In the genomic region with DNA sequence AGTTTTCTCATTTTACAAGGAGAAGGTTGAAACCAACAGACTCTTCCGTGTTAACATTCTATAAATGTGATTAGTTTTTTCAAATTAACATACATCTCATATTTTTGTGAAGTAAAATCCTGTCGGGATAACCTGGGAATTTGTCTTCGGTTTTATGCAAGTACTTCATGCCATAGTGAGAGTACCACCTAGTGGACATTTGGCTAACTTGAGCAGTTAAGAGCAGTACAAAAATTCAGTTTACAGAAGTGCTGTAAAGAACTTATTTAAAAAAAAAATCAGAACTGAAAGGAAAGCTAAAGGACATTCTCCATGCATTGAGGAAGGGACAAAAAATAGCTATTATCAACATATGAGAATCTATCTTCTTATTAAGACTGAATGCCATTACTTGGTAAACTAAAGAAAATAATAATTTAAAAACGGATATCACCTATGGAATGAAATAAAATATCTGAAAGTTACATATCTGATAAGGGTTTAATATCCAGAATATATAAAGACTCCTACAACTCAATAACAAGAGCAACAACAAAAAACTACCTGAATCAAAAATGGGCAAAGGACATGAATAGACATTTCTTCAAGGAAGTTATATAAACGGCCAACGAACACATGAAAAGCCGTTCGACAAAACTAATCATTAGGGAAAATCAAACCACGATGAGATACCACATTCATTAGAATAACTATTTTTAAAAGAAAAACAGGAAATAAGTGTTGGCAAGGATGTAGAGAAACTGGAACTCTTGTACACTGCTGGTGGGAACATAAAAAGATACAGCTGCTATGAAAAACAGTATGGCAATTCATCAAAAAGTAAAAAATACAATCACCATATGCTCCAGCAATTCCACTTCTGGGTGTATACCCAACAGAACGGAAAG, we compare ENCODE assay signal across 9 cellular contexts.
DNase-seq lines count a peak whose midpoint lies in the region; ATAC-seq and TF ChIP-seq lines count a peak whose summit lies in the region.
"Had no signal": no experiment of that assay in that cellular context is flagged by ENCODE, and none has a peak within 500 bp of the region (broad histone marks: within the 10 kb centered on the region; RNA-seq: fewer than 3 reads in every experiment).

No MANE protein-coding gene starts in this region.

- H3K27ac ChIP-seq in PC-3 (ENCODE audit: low read length) = no peak overlapping the region
- H3K27ac ChIP-seq in thyroid gland = no peak overlapping the region
- H3K27ac ChIP-seq: BLaER1 treated with 17β-estradiol and CSF1 and Interleukin-3, amounts not matched to agents 10 nM and 100 nM had no signal

- 78 to 82% methylated on average over 10 of the region's 10 CpGs for WGBS in thyroid gland, 2 donors

- TF ChIP-seq CTCF in PC-3 (conservative IDR thresholded peaks at IDR 0.05; ENCODE audit: low read depth, low read length) = peak; percentile 78
- peak in 5 of 6 experiments; percentile 12 to 59 (median 36) for TF ChIP-seq CTCF in thyroid gland (IDR thresholded peaks at IDR 0.05)

- no peak overlapping the region for H3K27ac Mint-ChIP-seq in activated CD4-positive, alpha-beta memory T cell treated with anti-CD3 and anti-CD28 coated beads, Interleukin-2, amount 10 ng/mL, durations not matched to agents 7 days and 5 days
- no peak overlapping the region for H3K27ac Mint-ChIP-seq in activated T-helper 1 cell treated with anti-CD3 and anti-CD28 coated beads, Interleukin-12 subunit alpha, Interleukin-12 subunit beta, Interleukin-2, Interleukin-4 antibody, amounts not matched to agents 30 ng/mL and 10 ng/mL and 1 ng/mL, durations not matched to agents 14 hours and 24 hours and 36 hours

- H3K27me3 Mint-ChIP-seq in activated CD4-positive, alpha-beta memory T cell treated with anti-CD3 and anti-CD28 coated beads, Interleukin-2, amount 10 ng/mL, durations not matched to agents 7 days and 5 days = no peaks in the 10 kb centered on the region
- H3K27me3 Mint-ChIP-seq in activated T-helper 1 cell treated with anti-CD3 and anti-CD28 coated beads, Interleukin-12 subunit alpha, Interleukin-12 subunit beta, Interleukin-2, Interleukin-4 antibody, amounts not matched to agents 30 ng/mL and 10 ng/mL and 1 ng/mL, durations not matched to agents 14 hours and 24 hours and 36 hours (ENCODE audit: insufficient read depth) = no peaks in the 10 kb centered on the region

- CTCF ChIA-PET in PC-3 (lab: Charles Lee) = no interaction called here
- CTCF ChIA-PET in activated CD4-positive, alpha-beta memory T cell treated with anti-CD3 and anti-CD28 coated beads, Interleukin-2, amount 10 ng/mL, durations not matched to agents 7 days and 5 days (lab: Charles Lee) = interaction anchor here (1.0 kb wide), 1 partner anchor 9 kb away, joined by 3 read pairs; no protein-coding TSS in a partner anchor

- no peak overlapping the region for H3K9ac ChIP-seq in PC-3 (ENCODE audit: low read length)
- H3K9ac ChIP-seq: BLaER1 treated with 17β-estradiol and CSF1 and Interleukin-3, amounts not matched to agents 10 nM and 100 nM had no signal

- no peak overlapping the region for H3K4me2 ChIP-seq in PC-3 (ENCODE audit: low read length)

- H3K79me2 ChIP-seq in PC-3 (ENCODE audit: low read length) = no peaks in the 10 kb centered on the region

- H4K20me1 ChIP-seq in PC-3 (ENCODE audit: low read length) = no peaks in the 10 kb centered on the region

- no TSS peak for BruUV-seq in PC-3 (replicated peaks; lab: Mats Ljungman, UMichigan)

- no peaks in the 10 kb centered on the region for H3K9me2 ChIP-seq in PC-3 (replicated peaks; ENCODE audit: low read length)

- no peak overlapping the region for H2AFZ ChIP-seq in PC-3 (ENCODE audit: low read length)

- H3K4me1 ChIP-seq in PC-3 (ENCODE audit: insufficient read depth, low read length) (no peaks in the 10 kb centered on the region), thyroid gland (peaks cover 0 to 7% of the 10 kb centered on the region in 2 donors)

- H3K9me3 ChIP-seq in PC-3 (ENCODE audit: low read length) = no peaks in the 10 kb centered on the region
- H3K9me3 ChIP-seq in thyroid gland = no peaks in the 10 kb centered on the region

- H3K4me3 ChIP-seq in PC-3 (ENCODE audit: low read length) (no peak overlapping the region), thyroid gland (replicated peaks in 1 of 3) (no peak overlapping the region)

- H3K4me1 Mint-ChIP-seq in activated CD4-positive, alpha-beta memory T cell treated with anti-CD3 and anti-CD28 coated beads, Interleukin-2, amount 10 ng/mL, durations not matched to agents 7 days and 5 days = peaks cover 8% of the 10 kb centered on the region
- H3K4me1 Mint-ChIP-seq in activated T-helper 1 cell treated with anti-CD3 and anti-CD28 coated beads, Interleukin-12 subunit alpha, Interleukin-12 subunit beta, Interleukin-2, Interleukin-4 antibody, amounts not matched to agents 30 ng/mL and 10 ng/mL and 1 ng/mL, durations not matched to agents 14 hours and 24 hours and 36 hours (ENCODE audit: low read depth) = peaks cover 13% of the 10 kb centered on the region

- intact Hi-C loops in PC-3 (cut with micrococcal nuclease) (loop anchor here (1.0 to 10.0 kb wide), 3 partner anchors 80 to 598 kb away; no protein-coding TSS in a partner anchor), thyroid gland (cut with DNase I) (no loop called here)
- intact Hi-C loops in activated T-helper 1 cell treated with anti-CD3 and anti-CD28 coated beads, Interleukin-12 subunit alpha, Interleukin-12 subunit beta, Interleukin-2, Interleukin-4 antibody, amounts not matched to agents 30 ng/mL and 10 ng/mL and 1 ng/mL, durations not matched to agents 14 hours and 24 hours and 36 hours (cut with micrococcal nuclease) = loop anchor here (5.0 kb wide), 1 partner anchor 288 kb away; no protein-coding TSS in a partner anchor

- POLR2A ChIA-PET in PC-3 (lab: Charles Lee; ENCODE audit: unreplicated experiment) = no interaction called here
- POLR2A ChIA-PET in activated CD4-positive, alpha-beta memory T cell treated with anti-CD3 and anti-CD28 coated beads, Interleukin-2, amount 10 ng/mL, durations not matched to agents 7 days and 5 days (lab: Charles Lee) = no interaction called here

- no peaks in the 10 kb centered on the region for H3F3A ChIP-seq in PC-3 (ENCODE audit: low read length, unreplicated experiment)

- peaks cover 11% of the 10 kb centered on the region for H3K36me3 Mint-ChIP-seq in activated CD4-positive, alpha-beta memory T cell treated with anti-CD3 and anti-CD28 coated beads, Interleukin-2, amount 10 ng/mL, durations not matched to agents 7 days and 5 days (ENCODE audit: low read depth)
- peaks cover 7% of the 10 kb centered on the region for H3K36me3 Mint-ChIP-seq in activated T-helper 1 cell treated with anti-CD3 and anti-CD28 coated beads, Interleukin-12 subunit alpha, Interleukin-12 subunit beta, Interleukin-2, Interleukin-4 antibody, amounts not matched to agents 30 ng/mL and 10 ng/mL and 1 ng/mL, durations not matched to agents 14 hours and 24 hours and 36 hours (ENCODE audit: low read depth)

- ATAC-seq in PC-3 = peak; percentile 48; the same call in 1 of the 2 replicates

- H3K4me3 Mint-ChIP-seq in activated CD4-positive, alpha-beta memory T cell treated with anti-CD3 and anti-CD28 coated beads, Interleukin-2, amount 10 ng/mL, durations not matched to agents 7 days and 5 days = no peak overlapping the region
- no peak overlapping the region for H3K4me3 Mint-ChIP-seq in activated T-helper 1 cell treated with anti-CD3 and anti-CD28 coated beads, Interleukin-12 subunit alpha, Interleukin-12 subunit beta, Interleukin-2, Interleukin-4 antibody, amounts not matched to agents 30 ng/mL and 10 ng/mL and 1 ng/mL, durations not matched to agents 14 hours and 24 hours and 36 hours

- H3K9me3 Mint-ChIP-seq in activated CD4-positive, alpha-beta memory T cell treated with anti-CD3 and anti-CD28 coated beads, Interleukin-2, amount 10 ng/mL, durations not matched to agents 7 days and 5 days = peaks cover 2% of the 10 kb centered on the region
- H3K9me3 Mint-ChIP-seq in activated T-helper 1 cell treated with anti-CD3 and anti-CD28 coated beads, Interleukin-12 subunit alpha, Interleukin-12 subunit beta, Interleukin-2, Interleukin-4 antibody, amounts not matched to agents 30 ng/mL and 10 ng/mL and 1 ng/mL, durations not matched to agents 14 hours and 24 hours and 36 hours = no peaks in the 10 kb centered on the region

- no peaks in the 10 kb centered on the region for H3K27me3 ChIP-seq in PC-3 (ENCODE audit: low read length)
- H3K27me3 ChIP-seq in thyroid gland = no peaks in the 10 kb centered on the region
- H3K27me3 ChIP-seq: BLaER1 treated with 17β-estradiol and CSF1 and Interleukin-3, amounts not matched to agents 10 nM and 100 nM had no signal

- H3K36me3 ChIP-seq in PC-3 (ENCODE audit: low read depth, low read length) (no peaks in the 10 kb centered on the region), thyroid gland (no peaks in the 10 kb centered on the region)

- DNase-seq in NCI-H2196 (lab: John Stamatoyannopoulos, UW; ENCODE audit: unreplicated experiment) (peak; percentile 29), NCI-H2196 treated with DMSO at 0.1 percent for 48 hours (lab: John Stamatoyannopoulos, UW; ENCODE audit: unreplicated experiment) (no peak), PC-3 (peak; percentile 70), fibroblast of gingiva (ENCODE audit: low read depth) (peak; percentile 70), thyroid gland (no peak), amygdala (lab: John Stamatoyannopoulos, UW) (no peak)
- no peak for DNase-seq in activated CD4-positive, alpha-beta memory T cell treated with anti-CD3 and anti-CD28 coated beads, Interleukin-2, amount 10 ng/mL, durations not matched to agents 7 days and 5 days
- no peak for DNase-seq in activated T-helper 1 cell treated with anti-CD3 and anti-CD28 coated beads, Interleukin-12 subunit alpha, Interleukin-12 subunit beta, Interleukin-2, Interleukin-4 antibody, amounts not matched to agents 30 ng/mL and 10 ng/mL and 1 ng/mL, durations not matched to agents 14 hours and 24 hours and 36 hours (ENCODE audit: low spot score)

- TF ChIP-seq POLR2A in thyroid gland (IDR thresholded peaks at IDR 0.05) = no peak

Comparison
In these comparisons a context has a peak if more than half of its experiments do, and no peak if none do; other contexts are left out.
1. DNase-seq: peak in NCI-H2196 (single experiment), PC-3 (single experiment) and fibroblast of gingiva (single experiment); none in NCI-H2196 treated with DMSO at 0.1 percent for 48 hours (single experiment), thyroid gland (0 of 2), activated CD4-positive, alpha-beta memory T cell treated with anti-CD3 and anti-CD28 coated beads, Interleukin-2, amount 10 ng/mL, durations not matched to agents 7 days and 5 days (single experiment), activated T-helper 1 cell treated with anti-CD3 and anti-CD28 coated beads, Interleukin-12 subunit alpha, Interleukin-12 subunit beta, Interleukin-2, Interleukin-4 antibody, amounts not matched to agents 30 ng/mL and 10 ng/mL and 1 ng/mL, durations not matched to agents 14 hours and 24 hours and 36 hours (single experiment) and amygdala (0 of 56).